ENCODE assay signal across 22 cellular contexts in genomic region chrX:102959471-102959870, GRCh38. TPM values are rescaled to one million over a fixed set of nuclear protein-coding genes. Genes with fewer than 3 reads are reported as not detected.
DNase-seq lines count a peak whose midpoint lies in the region; ATAC-seq, FAIRE-seq and TF ChIP-seq lines count a peak whose summit lies in the region.
"Had no signal": no experiment of that assay in that cellular context is flagged by ENCODE, and none has a peak within 500 bp of the region (broad histone marks: within the 10 kb centered on the region; RNA-seq: fewer than 3 reads in every experiment).

No MANE protein-coding gene starts in this region.

- CTCF ChIA-PET in activated CD4-positive, alpha-beta memory T cell treated with anti-CD3 and anti-CD28 coated beads, Interleukin-2, amount 10 ng/mL, durations not matched to agents 7 days and 5 days (lab: Charles Lee), result no interaction called here

- ATAC-seq in pancreas, result peak; percentile 26 to 56 (median 45)
- ATAC-seq in HG03378 (IDR thresholded peaks at IDR 0.05; ENCODE audit: unreplicated experiment), result no peak
- ATAC-seq in naive thymus-derived CD8-positive, alpha-beta T cell, result no peak
- ATAC-seq: stimulated activated effector memory CD8-positive, alpha-beta T cell treated with anti-CD3 and anti-CD28 coated beads, Interleukin-12 subunit alpha, Interleukin-12 subunit beta, amount 100 ng/mL, for 72 hours had no signal

- no peak for FAIRE-seq in pancreas (lab: Jason Lieb, UNC)
- FAIRE-seq: urothelium cell line had no signal

- no peaks in the 10 kb centered on the region for H3K27me3 Mint-ChIP-seq in activated CD4-positive, alpha-beta memory T cell treated with anti-CD3 and anti-CD28 coated beads, Interleukin-2, amount 10 ng/mL, durations not matched to agents 7 days and 5 days
- peaks cover 0 to 3% (median 0%) of the 10 kb centered on the region in 5 donors for H3K27me3 Mint-ChIP-seq in naive thymus-derived CD8-positive, alpha-beta T cell
- H3K27me3 Mint-ChIP-seq: naive B cell had no signal

- H3K9me3 ChIP-seq in pancreas, result no peaks in the 10 kb centered on the region

- H3K9me3 Mint-ChIP-seq in activated CD4-positive, alpha-beta memory T cell treated with anti-CD3 and anti-CD28 coated beads, Interleukin-2, amount 10 ng/mL, durations not matched to agents 7 days and 5 days, result no peaks in the 10 kb centered on the region
- H3K9me3 Mint-ChIP-seq in naive thymus-derived CD8-positive, alpha-beta T cell, result no peaks in the 10 kb centered on the region
- H3K9me3 Mint-ChIP-seq: activated T-cell treated with anti-CD3 and anti-CD28 coated beads, Interleukin-2, amount 50 U/mL, for 24 hours; stimulated activated effector memory CD8-positive, alpha-beta T cell treated with anti-CD3 and anti-CD28 coated beads, Interleukin-12 subunit alpha, Interleukin-12 subunit beta, amount 100 ng/mL, for 72 hours had no signal

- H3K4me1 Mint-ChIP-seq in activated CD4-positive, alpha-beta memory T cell treated with anti-CD3 and anti-CD28 coated beads, Interleukin-2, amount 10 ng/mL, durations not matched to agents 7 days and 5 days, result no peaks in the 10 kb centered on the region
- H3K4me1 Mint-ChIP-seq in naive thymus-derived CD8-positive, alpha-beta T cell, result no peaks in the 10 kb centered on the region
- H3K4me1 Mint-ChIP-seq: naive B cell; stimulated activated effector memory CD8-positive, alpha-beta T cell treated with anti-CD3 and anti-CD28 coated beads, Interleukin-12 subunit alpha, Interleukin-12 subunit beta, amount 100 ng/mL, for 72 hours had no signal

- no peak overlapping the region for H3K27ac Mint-ChIP-seq in activated CD4-positive, alpha-beta memory T cell treated with anti-CD3 and anti-CD28 coated beads, Interleukin-2, amount 10 ng/mL, durations not matched to agents 7 days and 5 days
- no peak overlapping the region for H3K27ac Mint-ChIP-seq in naive thymus-derived CD8-positive, alpha-beta T cell
- H3K27ac Mint-ChIP-seq: activated T-cell treated with anti-CD3 and anti-CD28 coated beads, Interleukin-2, amount 50 U/mL, for 24 hours; H9; naive B cell; stimulated activated effector memory CD8-positive, alpha-beta T cell treated with anti-CD3 and anti-CD28 coated beads, Interleukin-12 subunit alpha, Interleukin-12 subunit beta, amount 100 ng/mL, for 72 hours had no signal

- H3K4me3 ChIP-seq in pancreas, result peak overlapping the region in 1 of 4 donors; percentile 1
- H3K4me3 ChIP-seq: dorsolateral prefrontal cortex had no signal

- H3K4me1 ChIP-seq in pancreas, result peaks cover 0 to 9% (median 4%) of the 10 kb centered on the region in 3 donors

- no peak overlapping the region for H3K4me3 Mint-ChIP-seq in activated CD4-positive, alpha-beta memory T cell treated with anti-CD3 and anti-CD28 coated beads, Interleukin-2, amount 10 ng/mL, durations not matched to agents 7 days and 5 days
- no peak overlapping the region for H3K4me3 Mint-ChIP-seq in naive thymus-derived CD8-positive, alpha-beta T cell
- H3K4me3 Mint-ChIP-seq: activated T-cell treated with anti-CD3 and anti-CD28 coated beads, Interleukin-2, amount 50 U/mL, for 24 hours; H9; naive B cell; stimulated activated effector memory CD8-positive, alpha-beta T cell treated with anti-CD3 and anti-CD28 coated beads, Interleukin-12 subunit alpha, Interleukin-12 subunit beta, amount 100 ng/mL, for 72 hours had no signal

- peak; percentile 27 for DNase-seq in ELF-1 (ENCODE audit: low read depth, low spot score)
- DNase-seq in NCI-H69 (lab: John Stamatoyannopoulos, UW), result peak; percentile 0
- DNase-seq in dermis blood vessel endothelial cell, result peak; percentile 1
- no peak for DNase-seq in pancreas
- no peak for DNase-seq in middle frontal gyrus (ENCODE audit: extremely low spot score, low spot score)
- DNase-seq in activated CD4-positive, alpha-beta memory T cell treated with anti-CD3 and anti-CD28 coated beads, Interleukin-2, amount 10 ng/mL, durations not matched to agents 7 days and 5 days, result no peak
- no peak for DNase-seq in naive thymus-derived CD8-positive, alpha-beta T cell
- DNase-seq: activated T-cell treated with anti-CD3 and anti-CD28 coated beads, Interleukin-2, amount 50 U/mL, for 24 hours; dorsolateral prefrontal cortex; GDM1; glutamatergic neuron; H9; kidney glomerular epithelial cell; naive B cell; NCI-H446; retina; stimulated activated CD4-positive, alpha-beta T cell treated with anti-CD3 and anti-CD28 coated beads, Interleukin-4, amount 100 ng/mL, for 24 hours had no signal

- H3K36me3 Mint-ChIP-seq in activated CD4-positive, alpha-beta memory T cell treated with anti-CD3 and anti-CD28 coated beads, Interleukin-2, amount 10 ng/mL, durations not matched to agents 7 days and 5 days (ENCODE audit: low read depth), result no peaks in the 10 kb centered on the region
- no peaks in the 10 kb centered on the region for H3K36me3 Mint-ChIP-seq in naive thymus-derived CD8-positive, alpha-beta T cell
- H3K36me3 Mint-ChIP-seq: naive B cell; stimulated activated effector memory CD8-positive, alpha-beta T cell treated with anti-CD3 and anti-CD28 coated beads, Interleukin-12 subunit alpha, Interleukin-12 subunit beta, amount 100 ng/mL, for 72 hours had no signal

- no peaks in the 10 kb centered on the region for H3K36me3 ChIP-seq in pancreas

- intact Hi-C loops in pancreas (cut with DNase I), result loop anchor here in 1 of 3 donors (10.0 kb wide), 1 partner anchor 215 kb away; no protein-coding TSS in a partner anchor

- H3K27ac ChIP-seq in pancreas, result peak overlapping the region in 2 of 4 donors; percentile 24 to 33
- H3K27ac ChIP-seq: C4-2B, dorsolateral prefrontal cortex had no signal

- no peak for TF ChIP-seq CTCF in pancreas (IDR thresholded peaks at IDR 0.05)

- 65 to 82% methylated on average over 4 of the region's 4 CpGs for whole genome bisulfite sequencing in pancreas, 2 donors

- POLR2A ChIA-PET in activated CD4-positive, alpha-beta memory T cell treated with anti-CD3 and anti-CD28 coated beads, Interleukin-2, amount 10 ng/mL, durations not matched to agents 7 days and 5 days (lab: Charles Lee), result no interaction called here
- POLR2A ChIA-PET in naive thymus-derived CD8-positive, alpha-beta T cell (lab: Charles Lee), result no interaction called here

- no peaks in the 10 kb centered on the region for H3K27me3 ChIP-seq in pancreas

RNA-seq across cellular contexts. Expression of gene RAB40AL, which starts 22.4 kb away (rescaled TPM):
- total RNA-seq in dermis blood vessel endothelial cell (0.14 TPM in 1 of 2 replicates, not detected in the other), pancreas (under 1 TPM in 5 of 6 donors, not detected in 1; 0.40 to 0.98 (median 0.65) TPM)
- under 1 TPM; 0.21 to 0.68 TPM for polyA plus RNA-seq in pancreas
- under 1 TPM; 0.23 to 0.28 TPM for total RNA-seq in activated CD4-positive, alpha-beta memory T cell treated with anti-CD3 and anti-CD28 coated beads, Interleukin-2, amount 10 ng/mL, durations not matched to agents 7 days and 5 days
- total RNA-seq in naive thymus-derived CD8-positive, alpha-beta T cell, result under 1 TPM in 1 of 2 experiments, not detected in 1; 0.96 TPM
- not detected for polyA plus RNA-seq in naive thymus-derived CD8-positive, alpha-beta T cell
- total RNA-seq: H9; T-helper 1 cell treated with Interleukin-12 subunit alpha and Interleukin-12 subunit beta and Interleukin-4 antibody, amounts not matched to agents 30 ng/mL and 1 ng/mL, for 36 hours had no signal

Comparison
In these comparisons a context has a peak if more than half of its experiments do, and no peak if none do; other contexts are left out.
1. DNase-seq: peak in ELF-1 (single experiment), NCI-H69 (single experiment) and dermis blood vessel endothelial cell (single experiment); none in pancreas (0 of 6), middle frontal gyrus (single experiment), activated CD4-positive, alpha-beta memory T cell treated with anti-CD3 and anti-CD28 coated beads, Interleukin-2, amount 10 ng/mL, durations not matched to agents 7 days and 5 days (single experiment) and naive thymus-derived CD8-positive, alpha-beta T cell (0 of 10).
2. ATAC-seq: peak in pancreas (4 of 4); none in HG03378 (single experiment) and naive thymus-derived CD8-positive, alpha-beta T cell (0 of 2).